10 cellular contexts compared by ENCODE assay signal in the genomic region with DNA sequence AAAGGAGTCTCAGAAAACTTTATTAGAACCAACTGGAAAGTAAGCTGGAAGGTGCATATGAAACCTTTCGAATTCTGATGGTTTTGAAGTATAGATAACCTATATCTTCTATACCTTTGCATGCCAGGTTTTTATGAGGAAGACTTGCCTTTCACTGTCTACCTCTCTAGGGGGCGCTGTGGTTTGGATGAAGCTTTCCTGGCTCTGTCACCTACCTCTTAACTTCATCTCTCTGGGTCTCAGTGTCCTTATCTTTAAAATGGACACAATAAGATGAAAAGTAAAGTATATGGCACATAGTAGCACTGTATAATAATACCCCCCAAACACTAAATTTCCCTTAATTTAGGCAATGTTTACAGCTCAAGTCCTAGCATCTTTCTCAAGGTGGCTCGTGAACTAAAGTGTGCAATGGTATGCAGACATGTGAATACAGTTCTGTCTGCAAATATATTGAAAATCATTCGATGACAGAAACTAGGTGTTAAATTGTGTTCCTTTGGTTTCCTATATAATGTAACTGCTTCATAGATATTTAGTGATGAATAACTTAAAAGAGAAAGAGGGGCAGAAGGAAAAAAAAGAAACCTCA.
DNase-seq lines count a peak whose midpoint lies in the region; ATAC-seq and TF ChIP-seq lines count a peak whose summit lies in the region.
"Had no signal": no experiment of that assay in that cellular context is flagged by ENCODE, and none has a peak within 500 bp of the region (broad histone marks: within the 10 kb centered on the region; RNA-seq: fewer than 3 reads in every experiment).

No MANE protein-coding gene starts in this region.

- WGBS in spleen, 5 donors: 68 to 80% (median 77%) methylated on average over 4 of the region's 4 CpGs
- WGBS in tibial nerve, 2 donors: 73 to 81% methylated on average over 4 of the region's 4 CpGs

- H3K36me3 ChIP-seq in KMS-11 (ENCODE audit: insufficient read depth) (no peaks in the 10 kb centered on the region), spleen (no peaks in the 10 kb centered on the region), tibial nerve (no peaks in the 10 kb centered on the region)

- TF ChIP-seq POLR2A in spleen (IDR thresholded peaks at IDR 0.05): no peak
- TF ChIP-seq POLR2A in GM18505 (IDR thresholded peaks at IDR 0.05; ENCODE audit: borderline replicate concordance, extremely low read depth, insufficient read depth, insufficient read length): no peak
- TF ChIP-seq POLR2A in tibial nerve (IDR thresholded peaks at IDR 0.05): no peak

- no peak overlapping the region for H2AFZ ChIP-seq in KMS-11 (ENCODE audit: low read depth)

- H3K4me1 ChIP-seq in KMS-11 (ENCODE audit: low read depth, poor library complexity, severe bottlenecking) (peaks cover 47% of the 10 kb centered on the region), spleen (peaks cover 0 to 26% (median 3%) of the 10 kb centered on the region in 6 donors), tibial nerve (no peaks in the 10 kb centered on the region)

- TF ChIP-seq CTCF in KMS-11 (conservative IDR thresholded peaks at IDR 0.05; ENCODE audit: low read depth, low read length): peak; percentile 80
- peak; percentile 56 for TF ChIP-seq CTCF in choroid plexus epithelial cell (conservative IDR thresholded peaks at IDR 0.05; ENCODE audit: low read depth, low read length)
- TF ChIP-seq CTCF in spleen (IDR thresholded peaks at IDR 0.05 in 8 of 11, conservative IDR thresholded peaks at IDR 0.05 in 3 of 11): peak in 7 of 11 experiments; percentile 5 to 48 (median 35)
- peak in 1 of 5 experiments; percentile 4 for TF ChIP-seq CTCF in tibial nerve (IDR thresholded peaks at IDR 0.05)

- H3K79me2 ChIP-seq in KMS-11 (ENCODE audit: insufficient read depth, low read depth): no peaks in the 10 kb centered on the region

- no peak for TF ChIP-seq EP300 in tibial nerve (IDR thresholded peaks at IDR 0.05)

- ATAC-seq in GM18505 (IDR thresholded peaks at IDR 0.05; ENCODE audit: unreplicated experiment) (no peak), HG03159 (IDR thresholded peaks at IDR 0.05; ENCODE audit: unreplicated experiment) (no peak)

- H3K9ac ChIP-seq in KMS-11: no peak overlapping the region

- no peaks in the 10 kb centered on the region for H3K27me3 ChIP-seq in KMS-11 (ENCODE audit: insufficient read depth, low read depth)
- no peaks in the 10 kb centered on the region for H3K27me3 ChIP-seq in spleen (replicated peaks in 1 of 7)
- no peaks in the 10 kb centered on the region for H3K27me3 ChIP-seq in tibial nerve

- DNase-seq in activated CD4-positive, alpha-beta T cell treated with anti-CD3 and anti-CD28 coated beads for 48 hours: peak; percentile 54
- DNase-seq in activated CD4-positive, alpha-beta T cell treated with anti-CD3 and anti-CD28 coated beads for 1 hour: no peak
- peak; percentile 20 for DNase-seq in choroid plexus epithelial cell (ENCODE audit: low read depth)
- DNase-seq in spleen: no peak
- no peak for DNase-seq in tibial nerve (ENCODE audit: low spot score in 2 of 2)
- DNase-seq: GOT3, NCI-H146 had no signal

- no peak overlapping the region for H3K4me2 ChIP-seq in KMS-11

- no peak overlapping the region for H3K4me3 ChIP-seq in KMS-11 (IDR thresholded peaks at IDR 0.05; ENCODE audit: insufficient read depth, low read depth, low read length)
- no peak overlapping the region for H3K4me3 ChIP-seq in choroid plexus epithelial cell (ENCODE audit: low read depth, low read length)
- no peak overlapping the region for H3K4me3 ChIP-seq in spleen
- no peak overlapping the region for H3K4me3 ChIP-seq in tibial nerve

- no peaks in the 10 kb centered on the region for H4K20me1 ChIP-seq in KMS-11 (ENCODE audit: insufficient read depth)

- intact Hi-C loops in spleen (cut with DNase I; ENCODE audit: low total_unique reads): no loop called here

- H3K9me3 ChIP-seq in spleen: no peaks in the 10 kb centered on the region
- no peaks in the 10 kb centered on the region for H3K9me3 ChIP-seq in tibial nerve

- H3K27ac ChIP-seq in KMS-11: no peak overlapping the region
- no peak overlapping the region for H3K27ac ChIP-seq in spleen
- H3K27ac ChIP-seq in tibial nerve: no peak overlapping the region

Comparison
In these comparisons a context has a peak if more than half of its experiments do, and no peak if none do; other contexts are left out.
1. DNase-seq: peak in activated CD4-positive, alpha-beta T cell treated with anti-CD3 and anti-CD28 coated beads for 48 hours (single experiment) and choroid plexus epithelial cell (single experiment); none in activated CD4-positive, alpha-beta T cell treated with anti-CD3 and anti-CD28 coated beads for 1 hour (single experiment), spleen (single experiment) and tibial nerve (0 of 2).